12 cellular contexts compared by ENCODE assay signal in the genomic region with DNA sequence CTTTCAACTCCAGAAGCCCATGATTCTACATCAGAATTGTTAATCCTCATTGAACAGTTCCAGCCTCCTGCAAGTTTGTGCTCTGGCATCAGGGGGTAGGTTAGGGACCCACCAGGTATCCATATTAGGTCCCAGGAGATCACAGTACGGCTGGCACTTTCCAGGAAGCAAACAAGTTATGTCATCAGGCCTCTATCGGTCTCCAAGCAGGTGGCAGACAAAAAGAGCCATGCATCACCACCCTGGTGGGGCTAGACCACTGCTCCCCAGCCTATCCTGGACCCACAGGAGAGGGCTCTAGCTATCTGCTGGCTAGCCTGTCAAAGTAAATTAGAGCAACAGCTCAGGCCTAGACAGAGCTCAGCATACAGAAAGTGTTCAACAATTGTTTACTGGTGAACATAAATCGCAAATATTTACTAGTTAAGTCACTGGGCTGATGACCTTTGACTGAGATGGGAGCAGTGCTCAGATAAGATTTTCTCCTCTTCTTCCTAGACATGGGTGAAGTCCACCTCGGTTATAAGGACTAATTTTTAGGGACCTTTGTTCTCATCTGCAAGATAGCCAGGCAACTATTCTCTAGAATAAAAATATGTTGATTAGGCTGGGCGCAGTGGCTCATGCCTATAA. TPM values are rescaled to one million over a fixed set of nuclear protein-coding genes. Genes with fewer than 3 reads are reported as not detected.
A peak's percentile ranks its signal among the peaks of the same experiment; 100 is the strongest.
DNase-seq lines count a peak whose midpoint lies in the region; ATAC-seq, FAIRE-seq and TF ChIP-seq lines count a peak whose summit lies in the region.
"Had no signal": no experiment of that assay in that cellular context is flagged by ENCODE, and none has a peak within 500 bp of the region (broad histone marks: within the 10 kb centered on the region; RNA-seq: fewer than 3 reads in every experiment).

No MANE protein-coding gene starts in this region.

- peaks cover 81% of the 10 kb centered on the region for H3K4me1 ChIP-seq in A549
- peaks cover 76% of the 10 kb centered on the region for H3K4me1 ChIP-seq in mesodermal cell (ENCODE audit: control insufficient read depth, insufficient read depth, low read length, poor library complexity, severe bottlenecking)

- no peak for TF ChIP-seq EP300 in A549 (IDR thresholded peaks at IDR 0.05)

- peaks cover 58% of the 10 kb centered on the region for H3K36me3 ChIP-seq in mesodermal cell (ENCODE audit: control insufficient read depth, insufficient read depth, low read length)

- no peak for FAIRE-seq in A549 (lab: Jason Lieb, UNC)

- H3K27ac ChIP-seq in A549 (peak overlapping the region; percentile 96 to 99), mesodermal cell (ENCODE audit: low read depth, low read length, severe bottlenecking) (peak overlapping the region; percentile 96), coronary artery (no peak overlapping the region)

- H3K27me3 Mint-ChIP-seq in activated CD8-positive, alpha-beta T cell treated with anti-CD3 and anti-CD28 coated beads for 36 hours, result no peaks in the 10 kb centered on the region
- peaks cover 22% of the 10 kb centered on the region for H3K27me3 Mint-ChIP-seq in activated T-helper 2 cell treated with anti-CD3 and anti-CD28 coated beads, Interferon-gamma antibody, Interleukin-2, Interleukin-4, amounts not matched to agents 10 μg/mL and 5 μg/mL and 100 μg/mL, durations not matched to agents 14 hours and 24 hours and 36 hours (ENCODE audit: low read depth)

- no peaks in the 10 kb centered on the region for H3K9me3 Mint-ChIP-seq in activated CD8-positive, alpha-beta T cell treated with anti-CD3 and anti-CD28 coated beads for 36 hours
- H3K9me3 Mint-ChIP-seq in activated T-helper 2 cell treated with anti-CD3 and anti-CD28 coated beads, Interferon-gamma antibody, Interleukin-2, Interleukin-4, amounts not matched to agents 10 μg/mL and 5 μg/mL and 100 μg/mL, durations not matched to agents 14 hours and 24 hours and 36 hours, result no peaks in the 10 kb centered on the region

- DNase-seq in A549 (ENCODE audit: low read depth in 1 of 2, low spot score in 1 of 2) (no peak), COLO668 (lab: John Stamatoyannopoulos, UW; ENCODE audit: unreplicated experiment) (peak; percentile 58), coronary artery (ENCODE audit: low spot score) (no peak), NOMO-1 (lab: John Stamatoyannopoulos, UW; ENCODE audit: unreplicated experiment in 2 of 2) (no peak)
- DNase-seq in activated CD8-positive, alpha-beta T cell treated with anti-CD3 and anti-CD28 coated beads for 36 hours, result peak; percentile 41
- DNase-seq in activated T-helper 2 cell treated with anti-CD3 and anti-CD28 coated beads, Interferon-gamma antibody, Interleukin-2, Interleukin-4, amounts not matched to agents 10 μg/mL and 5 μg/mL and 100 μg/mL, durations not matched to agents 14 hours and 24 hours and 36 hours (ENCODE audit: low spot score), result no peak
- DNase-seq: EL; left cardiac atrium; stimulated activated naive CD4-positive, alpha-beta T cell treated with Interleukin-2 at 50 U/mL for 16 hours had no signal

- intact Hi-C loops in activated CD8-positive, alpha-beta T cell treated with anti-CD3 and anti-CD28 coated beads for 36 hours (cut with micrococcal nuclease), result no loop called here
- intact Hi-C loops in activated T-helper 2 cell treated with anti-CD3 and anti-CD28 coated beads, Interferon-gamma antibody, Interleukin-2, Interleukin-4, amounts not matched to agents 10 μg/mL and 5 μg/mL and 100 μg/mL, durations not matched to agents 14 hours and 24 hours and 36 hours (cut with micrococcal nuclease), result no loop called here

- TF ChIP-seq CTCF in A549 (IDR thresholded peaks at IDR 0.05) (no peak), coronary artery (IDR thresholded peaks at IDR 0.05) (no peak)
- TF ChIP-seq CTCF in activated CD8-positive, alpha-beta T cell treated with anti-CD3 and anti-CD28 coated beads for 36 hours (IDR thresholded peaks at IDR 0.05), result no peak

- TF ChIP-seq POLR2A in A549 (IDR thresholded peaks at IDR 0.05; ENCODE audit: low read length), result no peak

- peaks cover 6% of the 10 kb centered on the region for H3K36me3 Mint-ChIP-seq in activated CD8-positive, alpha-beta T cell treated with anti-CD3 and anti-CD28 coated beads for 36 hours (ENCODE audit: low read depth)
- H3K36me3 Mint-ChIP-seq in activated T-helper 2 cell treated with anti-CD3 and anti-CD28 coated beads, Interferon-gamma antibody, Interleukin-2, Interleukin-4, amounts not matched to agents 10 μg/mL and 5 μg/mL and 100 μg/mL, durations not matched to agents 14 hours and 24 hours and 36 hours (ENCODE audit: low read depth), result peaks cover 19% of the 10 kb centered on the region

- WGBS in A549 (ENCODE audit: missing lambda C conversion rate), result 25% methylated on average over 5 of the region's 5 CpGs
- WGBS in mesodermal cell (ENCODE audit: insufficient coverage in 2 of 2), 2 experiments, result 77 to 82% methylated on average over 4 of the region's 5 CpGs

- no peak for TF ChIP-seq RAD21 in A549 (conservative IDR thresholded peaks at IDR 0.05 in 1 of 2, IDR thresholded peaks at IDR 0.05 in 1 of 2)

- H3K27ac Mint-ChIP-seq in activated CD8-positive, alpha-beta T cell treated with anti-CD3 and anti-CD28 coated beads for 36 hours, result peak overlapping the region; percentile 98
- no peak overlapping the region for H3K27ac Mint-ChIP-seq in activated T-helper 2 cell treated with anti-CD3 and anti-CD28 coated beads, Interferon-gamma antibody, Interleukin-2, Interleukin-4, amounts not matched to agents 10 μg/mL and 5 μg/mL and 100 μg/mL, durations not matched to agents 14 hours and 24 hours and 36 hours

- POLR2A ChIA-PET in A549 (lab: Yijun Ruan, JAX), result interaction anchor here (2.1 kb wide), 1 partner anchor 30 kb away, joined by 9 read pairs; no protein-coding TSS in a partner anchor
- POLR2A ChIA-PET in activated CD8-positive, alpha-beta T cell treated with anti-CD3 and anti-CD28 coated beads for 36 hours (lab: Charles Lee), result interaction anchor here (1.0 to 14.6 kb wide), 2 partner anchors 12 to 31 kb away, joined by 3 to 158 read pairs; no protein-coding TSS in a partner anchor

- ATAC-seq in A549 (no peak), GM19467 (IDR thresholded peaks at IDR 0.05; ENCODE audit: unreplicated experiment) (no peak)
- no peak for ATAC-seq in activated CD8-positive, alpha-beta T cell treated with anti-CD3 and anti-CD28 coated beads for 36 hours
- ATAC-seq: esophagus mucosa, left cardiac atrium had no signal

- H3K4me2 ChIP-seq in A549, result peak overlapping the region; percentile 99

- H3K4me3 Mint-ChIP-seq in activated CD8-positive, alpha-beta T cell treated with anti-CD3 and anti-CD28 coated beads for 36 hours, result peak overlapping the region; percentile 81
- H3K4me3 Mint-ChIP-seq in activated T-helper 2 cell treated with anti-CD3 and anti-CD28 coated beads, Interferon-gamma antibody, Interleukin-2, Interleukin-4, amounts not matched to agents 10 μg/mL and 5 μg/mL and 100 μg/mL, durations not matched to agents 14 hours and 24 hours and 36 hours (ENCODE audit: low read depth), result no peak overlapping the region

- CTCF ChIA-PET in A549 (lab: Yijun Ruan, JAX), result interaction anchor here (67.1 to 89.2 kb wide), 2 partner anchors 10 to 26 kb away, joined by 3627 read pairs; a partner anchor contains a TSS
- CTCF ChIA-PET in activated CD8-positive, alpha-beta T cell treated with anti-CD3 and anti-CD28 coated beads for 36 hours (lab: Charles Lee), result interaction anchor here (1.5 to 29.5 kb wide), 4 partner anchors 10 to 86 kb away, joined by 6 to 1285 read pairs (median 16); no protein-coding TSS in a partner anchor

- H3K4me3 ChIP-seq in A549 (peak overlapping the region; percentile 95), mesodermal cell (ENCODE audit: extremely low read depth, insufficient read depth, low read length, poor library complexity, severe bottlenecking) (no peak overlapping the region), coronary artery (no peak overlapping the region)

- H3K4me1 Mint-ChIP-seq in activated CD8-positive, alpha-beta T cell treated with anti-CD3 and anti-CD28 coated beads for 36 hours (ENCODE audit: low read depth), result peaks cover 96% of the 10 kb centered on the region
- peaks cover 59% of the 10 kb centered on the region for H3K4me1 Mint-ChIP-seq in activated T-helper 2 cell treated with anti-CD3 and anti-CD28 coated beads, Interferon-gamma antibody, Interleukin-2, Interleukin-4, amounts not matched to agents 10 μg/mL and 5 μg/mL and 100 μg/mL, durations not matched to agents 14 hours and 24 hours and 36 hours (ENCODE audit: low read depth)

- H3K9me3 ChIP-seq in A549, result no peaks in the 10 kb centered on the region
- no peaks in the 10 kb centered on the region for H3K9me3 ChIP-seq in mesodermal cell (ENCODE audit: control insufficient read depth, low read length)

TF ChIP-seq in A549, 52 proteins besides CTCF, POLR2A, EP300 and RAD21:
- no peak for TF ChIP-seq JUNB (IDR thresholded peaks at IDR 0.05)
- TF ChIP-seq HOXB13 (CRISPR knock-in tag; IDR thresholded peaks at IDR 0.05; ENCODE audit: low read depth), result 0 out of 2 replicates have a peak, but pooled peaks have one; percentile 20

RNA-seq across cellular contexts. Expression of a gene that starts 6.4 kb away (rescaled TPM):
- polyA plus RNA-seq in A549 (2011; rRNA removed) (22.6 and 29.7 TPM in 2 replicates), A549 (2017; fragmentation: RNase III; extraction: RNeasy Plus Mini Kit Qiagen cat#74134 plus additional on column Dnase treatment) (37.8 to 40.9 TPM (median 38.8 TPM) in 3 replicates)
- polyA plus RNA-seq in A549 (2012; cell fraction: cytosol; rRNA removed), result 31.1 and 44.6 TPM in 2 replicates
- 58.5 and 70.7 TPM in 2 replicates for polyA plus RNA-seq in A549 (2012; cell fraction: nucleus; rRNA removed)
- polyA minus RNA-seq in A549 (2011; rRNA and poly(A)+ RNA removed), result 34.3 and 54.4 TPM in 2 replicates
- total RNA-seq in activated CD8-positive, alpha-beta T cell treated with anti-CD3 and anti-CD28 coated beads for 36 hours, result 1 to 10 TPM; 1.9 TPM
- polyA plus RNA-seq in mesodermal cell (2013, experiment 1 of 2), result 10.4 TPM
- 8.3 TPM for polyA plus RNA-seq in mesodermal cell (2013, experiment 2 of 2)
- 0.41 and 0.44 TPM in 2 replicates for total RNA-seq in activated T-helper 2 cell treated with anti-CD3 and anti-CD28 coated beads, Interferon-gamma antibody, Interleukin-2, Interleukin-4, amounts not matched to agents 10 μg/mL and 5 μg/mL and 100 μg/mL, durations not matched to agents 14 hours and 24 hours and 36 hours

RNA-seq across cellular contexts. Expression of a gene that starts 41.6 kb away (rescaled TPM):
- polyA plus RNA-seq in A549 (2011; rRNA removed), result 0.37 and 0.40 TPM in 2 replicates
- polyA plus RNA-seq in A549 (2012; cell fraction: cytosol; rRNA removed), result 0.33 and 0.67 TPM in 2 replicates
- 0.26 and 0.55 TPM in 2 replicates for polyA plus RNA-seq in A549 (2012; cell fraction: nucleus; rRNA removed)
- polyA plus RNA-seq in A549 (2017; fragmentation: RNase III; extraction: RNeasy Plus Mini Kit Qiagen cat#74134 plus additional on column Dnase treatment), result 0.32 to 0.51 TPM (median 0.34 TPM) in 3 replicates
- polyA minus RNA-seq in A549 (2011; rRNA and poly(A)+ RNA removed), result 1.8 and 1.9 TPM in 2 replicates
- not detected for total RNA-seq in activated CD8-positive, alpha-beta T cell treated with anti-CD3 and anti-CD28 coated beads for 36 hours
- polyA plus RNA-seq in mesodermal cell (2013, experiment 1 of 2), result 5.5 TPM
- 2.7 TPM for polyA plus RNA-seq in mesodermal cell (2013, experiment 2 of 2)
- total RNA-seq in activated T-helper 2 cell treated with anti-CD3 and anti-CD28 coated beads, Interferon-gamma antibody, Interleukin-2, Interleukin-4, amounts not matched to agents 10 μg/mL and 5 μg/mL and 100 μg/mL, durations not matched to agents 14 hours and 24 hours and 36 hours, result not detected in 2 replicates

Comparison
In these comparisons a context has a peak if more than half of its experiments do, and no peak if none do; other contexts are left out.
1. DNase-seq: peak in COLO668 (single experiment) and activated CD8-positive, alpha-beta T cell treated with anti-CD3 and anti-CD28 coated beads for 36 hours (single experiment); none in A549 (0 of 2), activated T-helper 2 cell treated with anti-CD3 and anti-CD28 coated beads, Interferon-gamma antibody, Interleukin-2, Interleukin-4, amounts not matched to agents 10 μg/mL and 5 μg/mL and 100 μg/mL, durations not matched to agents 14 hours and 24 hours and 36 hours (single experiment), coronary artery (single experiment) and NOMO-1 (0 of 2).
2. H3K27ac ChIP-seq: peak in A549 (2 of 2) and mesodermal cell (single experiment); none in coronary artery (0 of 2).